6 cellular contexts compared by ENCODE assay signal in genomic region chr1:36089393-36090121, GRCh38. TPM values are rescaled to one million over a fixed set of nuclear protein-coding genes. Genes with fewer than 3 reads are reported as not detected.
DNase-seq lines count a peak whose midpoint lies in the region; ATAC-seq, FAIRE-seq and TF ChIP-seq lines count a peak whose summit lies in the region.

No MANE protein-coding gene starts in this region.

- peak; percentile 42 for DNase-seq in LHCN-M2 (ENCODE audit: low read depth)
- peak; percentile 69 for DNase-seq in dermis blood vessel endothelial cell
- DNase-seq in posterior vena cava (ENCODE audit: low spot score) = peak; percentile 81
- no peak for DNase-seq in urothelium cell line (ENCODE audit: low spot score)

- peak overlapping the region; percentile 79 for H3K4me2 ChIP-seq in DOHH2 (ENCODE audit: low read length)

- no peaks in the 10 kb centered on the region for H3F3A ChIP-seq in DOHH2 (ENCODE audit: control insufficient read depth, insufficient read depth)

- H4K20me1 ChIP-seq in DOHH2 (ENCODE audit: control insufficient read depth, insufficient read depth, low read depth, low read length) = no peaks in the 10 kb centered on the region

- H3K27me3 ChIP-seq in DOHH2 (ENCODE audit: control insufficient read depth, low read length) = peaks cover 6% of the 10 kb centered on the region

- no peaks in the 10 kb centered on the region for H3K9me2 ChIP-seq in DOHH2 (replicated peaks; ENCODE audit: control insufficient read depth, low read length)

- H3K79me2 ChIP-seq in DOHH2 (ENCODE audit: control insufficient read depth, low read length) = peaks cover 26% of the 10 kb centered on the region

- FAIRE-seq in urothelium cell line (lab: Jason Lieb, UNC) = no peak

- intact Hi-C loops in posterior vena cava (cut with DNase I) = loop anchor here (10.0 kb wide), 4 partner anchors 55 to 1965 kb away; partner anchors contain the start of gene TRAPPC3 (in 1 of the 2)

- H3K27ac ChIP-seq in DOHH2 (ENCODE audit: low read depth, low read length) = no peak overlapping the region

- peak overlapping the region; percentile 92 for H3K4me3 ChIP-seq in DOHH2 (ENCODE audit: low read length)

- no peaks in the 10 kb centered on the region for H3K9me3 ChIP-seq in DOHH2 (ENCODE audit: control insufficient read depth, insufficient read depth, low read length)

- ATAC-seq in HG02763 (IDR thresholded peaks at IDR 0.05; ENCODE audit: unreplicated experiment) = no peak

- no peak for TF ChIP-seq CTCF in DOHH2 (IDR thresholded peaks at IDR 0.05; ENCODE audit: low read depth, low read length, poor library complexity, severe bottlenecking)

- peaks cover 44% of the 10 kb centered on the region for H3K36me3 ChIP-seq in DOHH2 (ENCODE audit: control insufficient read depth, low read length)

- peaks cover 15% of the 10 kb centered on the region for H3K4me1 ChIP-seq in DOHH2 (ENCODE audit: control insufficient read depth, low read length)

RNA-seq across cellular contexts. Expression of gene ADPRS, which starts 0.9 kb away (rescaled TPM):
- total RNA-seq in LHCN-M2 (2014; rRNA removed) (41.2 and 46.9 TPM in 2 replicates), dermis blood vessel endothelial cell (43.1 and 52.9 TPM in 2 replicates), posterior vena cava (10 to 100 TPM; 16.4 to 18.6 TPM)
- 32.8 TPM for polyA plus RNA-seq in LHCN-M2 (2012)

RNA-seq across cellular contexts. Expression of gene TEKT2, which starts 5.7 kb away (rescaled TPM):
- total RNA-seq in LHCN-M2 (2014; rRNA removed) (not detected in 2 replicates), dermis blood vessel endothelial cell (0.14 and 0.68 TPM in 2 replicates), posterior vena cava (not detected)
- not detected for polyA plus RNA-seq in LHCN-M2 (2012)

RNA-seq across cellular contexts. Expression of gene COL8A2, which starts 35.5 kb away (rescaled TPM):
- total RNA-seq in LHCN-M2 (2014; rRNA removed) (0.11 and 0.26 TPM in 2 replicates), dermis blood vessel endothelial cell (3.0 and 3.2 TPM in 2 replicates), posterior vena cava (10 to 100 TPM; 33.2 to 35.9 TPM)
- polyA plus RNA-seq in LHCN-M2 (2012) = 0.79 TPM

RNA-seq across cellular contexts. Expression of gene TRAPPC3, which starts 59.7 kb away (rescaled TPM):
- total RNA-seq in LHCN-M2 (2014; rRNA removed) (129 and 134 TPM in 2 replicates), dermis blood vessel endothelial cell (77.8 and 117 TPM in 2 replicates), posterior vena cava (10 to 100 TPM; 51.4 to 54.7 TPM)
- 125 TPM for polyA plus RNA-seq in LHCN-M2 (2012)
